15 cellular contexts compared by ENCODE assay signal in the genomic region with DNA sequence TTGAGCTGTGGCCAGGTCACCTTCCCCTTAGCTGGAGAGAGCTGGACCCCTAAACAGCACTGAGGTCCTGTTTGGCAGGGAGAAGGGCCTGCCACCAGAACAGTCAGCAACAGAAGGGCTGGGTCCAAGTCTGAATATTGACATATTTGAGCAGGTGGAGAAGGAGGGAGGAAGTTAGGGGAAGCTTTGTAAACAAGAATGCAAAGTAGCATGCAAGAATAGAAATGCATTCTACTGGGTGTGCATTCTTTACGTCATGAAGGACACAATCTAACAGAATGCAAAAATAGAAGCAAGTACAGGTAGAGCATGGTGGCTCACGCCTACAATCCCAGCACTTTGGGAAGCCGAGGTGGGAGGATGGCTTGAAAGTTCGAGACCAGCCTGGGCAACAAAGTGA.
"Had no signal": no experiment of that assay in that cellular context is flagged by ENCODE, and none has a peak within 500 bp of the region (broad histone marks: within the 10 kb centered on the region; RNA-seq: fewer than 3 reads in every experiment).

No MANE protein-coding gene starts in this region.

- H3K4me1 ChIP-seq: left lung had no signal

- H3K27ac ChIP-seq: left lung, WERI-Rb-1 had no signal

- H3K4me3 ChIP-seq: left lung had no signal

- ATAC-seq: activated CD8-positive, alpha-beta T cell treated with anti-CD3 and anti-CD28 coated beads for 36 hours; activated T-cell treated with anti-CD3 and anti-CD28 coated beads, Interleukin-2, amount 50 U/mL, for 72 hours; left lung; naive thymus-derived CD4-positive, alpha-beta T cell; right cardiac atrium; stimulated activated effector memory CD8-positive, alpha-beta T cell treated with anti-CD3 and anti-CD28 coated beads, Interleukin-12 subunit alpha, Interleukin-12 subunit beta, amount 100 ng/mL, for 72 hours; T-cell had no signal

- H3K27me3 ChIP-seq: left lung had no signal

- H3K9me3 ChIP-seq: left lung had no signal

- H3K36me3 ChIP-seq: left lung, WERI-Rb-1 had no signal

- DNase-seq: activated CD4-positive, alpha-beta T cell treated with anti-CD3 and anti-CD28 coated beads for 4 hours; activated CD8-positive, alpha-beta memory T cell treated with anti-CD3 and anti-CD28 coated beads, Interleukin-2, amount 50 U/mL, for 4 hours; activated CD8-positive, alpha-beta T cell treated with anti-CD3 and anti-CD28 coated beads for 36 hours; activated naive CD8-positive, alpha-beta T cell treated with anti-CD3 and anti-CD28 coated beads, Interleukin-2, amount 10 ng/mL, durations not matched to agents 7 days and 5 days; activated T-cell treated with anti-CD3 and anti-CD28 coated beads, Interleukin-2, amount 50 U/mL, for 72 hours; aorta; effector CD8-positive, alpha-beta T cell; islet precursor cell; left lung; naive thymus-derived CD4-positive, alpha-beta T cell; right cardiac atrium; substantia nigra; T-cell; WERI-Rb-1 had no signal
